Comparison of ENCODE assay signal across 8 cellular contexts in the genomic region with DNA sequence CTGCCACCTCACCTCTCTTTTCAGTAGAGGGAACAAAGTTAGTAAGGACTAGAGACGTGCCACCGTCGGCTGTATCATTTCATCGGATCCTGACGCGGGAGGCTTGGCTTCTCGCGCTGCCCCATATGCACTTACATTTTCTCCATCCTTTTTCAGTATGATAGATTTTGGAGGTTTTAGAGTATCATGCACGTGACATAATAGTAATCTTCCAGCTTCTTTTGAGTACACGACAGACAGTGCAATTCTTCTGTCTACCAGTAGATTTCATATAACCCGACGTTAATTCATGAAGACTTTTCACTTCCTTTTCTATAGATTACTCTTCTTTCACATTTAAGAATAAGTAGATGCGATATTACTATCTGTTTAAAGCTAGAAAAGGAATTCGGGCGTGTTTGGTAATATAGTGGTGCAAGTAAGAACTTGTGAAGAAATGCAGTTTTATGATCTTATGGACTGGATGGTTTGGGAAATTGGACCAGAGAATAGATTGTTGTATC. TPM values are rescaled to one million over a fixed set of nuclear protein-coding genes. Genes with fewer than 3 reads are reported as not detected.
A peak's percentile ranks its signal among the peaks of the same experiment; 100 is the strongest.
DNase-seq lines count a peak whose midpoint lies in the region; ATAC-seq and TF ChIP-seq lines count a peak whose summit lies in the region.

No MANE protein-coding gene starts in this region.

- H3K9me3 ChIP-seq in SJCRH30 (replicated peaks) (no peaks in the 10 kb centered on the region; the same call in 1 of the 2 replicates), sigmoid colon (no peaks in the 10 kb centered on the region)

- no peak for TF ChIP-seq CTCF in sigmoid colon (IDR thresholded peaks at IDR 0.05)

- H3K4me1 ChIP-seq in SJCRH30 (no peaks in the 10 kb centered on the region; the same call in 1 of the 2 replicates), sigmoid colon (peaks cover 0 to 19% (median 15%) of the 10 kb centered on the region in 4 donors)

- H3K4me1 Mint-ChIP-seq in T-helper 1 cell treated with Interleukin-12 subunit alpha and Interleukin-12 subunit beta and Interleukin-4 antibody, amounts not matched to agents 30 μg/mL and 1 μg/mL, for 36 hours (ENCODE audit: low read depth) = peaks cover 12% of the 10 kb centered on the region

- TF ChIP-seq POLR2A in sigmoid colon (IDR thresholded peaks at IDR 0.05) = no peak

- peaks cover 48% of the 10 kb centered on the region for H3K27me3 Mint-ChIP-seq in T-helper 1 cell treated with Interleukin-12 subunit alpha and Interleukin-12 subunit beta and Interleukin-4 antibody, amounts not matched to agents 30 μg/mL and 1 μg/mL, for 36 hours (ENCODE audit: low read depth)

- H3K4me3 Mint-ChIP-seq in T-helper 1 cell treated with Interleukin-12 subunit alpha and Interleukin-12 subunit beta and Interleukin-4 antibody, amounts not matched to agents 30 μg/mL and 1 μg/mL, for 36 hours = peak overlapping the region; percentile 78

- DNase-seq in T-helper 1 cell = no peak
- no peak for DNase-seq in SJCRH30
- peak; percentile 5 for DNase-seq in fibroblast of peridontal ligament (ENCODE audit: extremely low read depth)
- no peak for DNase-seq in sigmoid colon
- no peak for DNase-seq in NCI-H82 treated with DMSO at 0.1 percent for 48 hours (lab: John Stamatoyannopoulos, UW; ENCODE audit: unreplicated experiment)
- DNase-seq in stimulated activated CD4-positive, alpha-beta T cell treated with anti-CD3 and anti-CD28 coated beads, Interleukin-2, amount 100 ng/mL, for 48 hours = no peak

- no peaks in the 10 kb centered on the region for H3K36me3 Mint-ChIP-seq in T-helper 1 cell treated with Interleukin-12 subunit alpha and Interleukin-12 subunit beta and Interleukin-4 antibody, amounts not matched to agents 30 μg/mL and 1 μg/mL, for 36 hours (ENCODE audit: low read depth)

- H3K27me3 ChIP-seq in SJCRH30 = 0 out of 2 replicates have a peak, but pooled peaks cover 4% of the 10 kb centered on the region
- H3K27me3 ChIP-seq in sigmoid colon = peaks cover 2 to 38% (median 4%) of the 10 kb centered on the region in 3 donors

- H3K36me3 ChIP-seq in SJCRH30 (no peaks in the 10 kb centered on the region), sigmoid colon (no peaks in the 10 kb centered on the region)

- intact Hi-C loops in sigmoid colon (cut with DNase I) = loop anchor here (5.0 kb wide), 1 partner anchor 92 kb away; no protein-coding TSS in a partner anchor

- H3K4me3 ChIP-seq in SJCRH30 (peak overlapping the region; percentile 77), sigmoid colon (peak overlapping the region in 3 of 4 donors; percentile 57 to 73 (median 66))

- no peak for TF ChIP-seq EP300 in sigmoid colon (IDR thresholded peaks at IDR 0.05)

- H3K27ac Mint-ChIP-seq in T-helper 1 cell treated with Interleukin-12 subunit alpha and Interleukin-12 subunit beta and Interleukin-4 antibody, amounts not matched to agents 30 μg/mL and 1 μg/mL, for 36 hours = peak overlapping the region; percentile 37

- peaks cover 5% of the 10 kb centered on the region for H3K9me3 Mint-ChIP-seq in T-helper 1 cell treated with Interleukin-12 subunit alpha and Interleukin-12 subunit beta and Interleukin-4 antibody, amounts not matched to agents 30 μg/mL and 1 μg/mL, for 36 hours

- H3K27ac ChIP-seq in SJCRH30 = no peak overlapping the region
- peak overlapping the region in 2 of 4 donors; percentile 53 to 82 for H3K27ac ChIP-seq in sigmoid colon

- no peak for ATAC-seq in HG03139 (IDR thresholded peaks at IDR 0.05; ENCODE audit: unreplicated experiment)

- 5 to 12% methylated on average over 15 of the region's 15 CpGs for WGBS in sigmoid colon, 2 donors

RNA-seq across cellular contexts. Expression of a gene that starts 1.0 kb away (rescaled TPM):
- total RNA-seq in SJCRH30 (2014; rRNA removed; shearing (Covaris generic)) = 1.5 and 1.6 TPM in 2 replicates
- total RNA-seq in sigmoid colon = under 1 TPM; under 0.01 to 0.49 (median 0.27) TPM
- 10 to 100 TPM in 1 of 3 donors, 1 to 10 TPM in 2; 6.9 to 11.6 (median 7.8) TPM for polyA plus RNA-seq in sigmoid colon
